Comparison of ENCODE assay signal across 18 cellular contexts in the genomic region with DNA sequence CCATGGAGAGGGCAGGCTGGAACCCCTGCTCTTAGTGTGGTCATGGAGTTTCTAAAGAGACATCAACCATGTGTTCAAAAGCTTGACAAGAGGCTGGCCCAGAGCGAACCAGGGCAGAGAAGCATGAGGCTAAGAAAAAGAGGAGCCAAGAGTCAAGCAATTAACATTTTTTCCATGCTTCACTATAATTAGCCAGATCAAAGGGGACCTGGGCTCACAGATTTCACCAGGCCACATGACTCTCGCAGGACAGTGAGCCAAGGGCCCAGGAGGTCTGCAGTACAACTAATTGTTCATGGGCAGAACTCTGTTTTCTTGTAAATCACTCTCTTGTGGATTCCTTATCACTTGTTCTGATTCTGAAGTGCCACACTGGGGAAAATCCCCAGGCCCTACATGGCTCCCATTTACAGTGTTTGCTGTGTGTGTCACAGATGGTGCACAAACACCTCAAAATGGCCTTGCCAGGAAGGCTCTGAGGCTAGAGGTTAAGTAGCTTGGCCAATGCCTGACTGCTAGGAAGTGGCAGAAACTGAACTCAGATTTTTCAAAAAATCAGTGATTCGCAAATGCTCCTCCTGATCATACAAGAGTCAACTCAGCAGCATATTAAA.
DNase-seq lines count a peak whose midpoint lies in the region; ATAC-seq and TF ChIP-seq lines count a peak whose summit lies in the region.
"Had no signal": no experiment of that assay in that cellular context is flagged by ENCODE, and none has a peak within 500 bp of the region (broad histone marks: within the 10 kb centered on the region; RNA-seq: fewer than 3 reads in every experiment).

No MANE protein-coding gene starts in this region.

- H3K27me3 Mint-ChIP-seq in neural progenitor cell (ENCODE audit: insufficient read depth, low read depth), result no peaks in the 10 kb centered on the region
- H3K27me3 Mint-ChIP-seq: CD4-positive, alpha-beta T cell had no signal

- peak overlapping the region; percentile 55 for H3K27ac Mint-ChIP-seq in neural progenitor cell
- H3K27ac Mint-ChIP-seq: CD4-positive, alpha-beta T cell; effector memory CD8-positive, alpha-beta T cell; immature natural killer cell had no signal

- no peak overlapping the region for H3K4me2 ChIP-seq in neural progenitor cell

- H3K36me3 ChIP-seq in Panc1 (ENCODE audit: control insufficient read depth, insufficient read depth, low read length) (no peaks in the 10 kb centered on the region), neural progenitor cell (no peaks in the 10 kb centered on the region)
- H3K36me3 ChIP-seq: brain microvascular endothelial cell had no signal

- no peak overlapping the region for H3K4me3 ChIP-seq in Panc1 (ENCODE audit: low read depth in 2 of 2, low read length in 2 of 2)
- H3K4me3 ChIP-seq in neural progenitor cell, result no peak overlapping the region

- intact Hi-C loops in Panc1 (cut with micrococcal nuclease; ENCODE audit: unreplicated experiment) (loop anchor here (10.0 kb wide), 1 partner anchor 103 kb away; the partner anchor contains the start of gene LHFPL6), cardiac septum (cut with DNase I) (no loop called here)

- peaks cover 56% of the 10 kb centered on the region for H3K4me1 Mint-ChIP-seq in neural progenitor cell
- H3K4me1 Mint-ChIP-seq: immature natural killer cell had no signal

- in situ Hi-C loops in Panc1 (cut with HindIII; ENCODE audit: low pct_unique_long_range_greater_than_20kb, low sequenced_read_pairs), result no loop called here

- no peak overlapping the region for H3K4me3 Mint-ChIP-seq in neural progenitor cell
- H3K4me3 Mint-ChIP-seq: CD4-positive, alpha-beta T cell; effector memory CD8-positive, alpha-beta T cell; immature natural killer cell had no signal

- no peaks in the 10 kb centered on the region for H3K27me3 ChIP-seq in Panc1 (ENCODE audit: control insufficient read depth, insufficient read depth, low read length)
- no peaks in the 10 kb centered on the region for H3K27me3 ChIP-seq in neural progenitor cell
- H3K27me3 ChIP-seq: brain microvascular endothelial cell had no signal

- H3K4me1 ChIP-seq in Panc1 (ENCODE audit: control insufficient read depth, insufficient read depth, low read length) (peaks cover 13% of the 10 kb centered on the region), neural progenitor cell (peaks cover 29% of the 10 kb centered on the region)

- no peak overlapping the region for H3K9ac ChIP-seq in neural progenitor cell

- TF ChIP-seq CTCF in Panc1 (IDR thresholded peaks at IDR 0.05) (no peak), neural progenitor cell (IDR thresholded peaks at IDR 0.05) (no peak), RWPE1 (conservative IDR thresholded peaks at IDR 0.05; ENCODE audit: low read depth) (no peak)

- POLR2A ChIA-PET in Panc1 (lab: Charles Lee), result no interaction called here
- POLR2A ChIA-PET in RWPE1 (lab: Yijun Ruan, JAX; ENCODE audit: low non-redundant PET), result no interaction called here

- no peak for DNase-seq in Panc1 (ENCODE audit: low read depth, low spot score)
- DNase-seq in cardiac septum (ENCODE audit: low spot score), result peak; percentile 88
- DNase-seq in neural progenitor cell (ENCODE audit: low spot score), result peak; percentile 53
- no peak for DNase-seq in NCI-H1930 (lab: John Stamatoyannopoulos, UW)
- no peak for DNase-seq in activated T-cell treated with anti-CD3 and anti-CD28 coated beads, Interleukin-2, amount 50 U/mL, for 48 hours
- DNase-seq in NCI-H2107 (lab: John Stamatoyannopoulos, UW), result no peak
- no peak for DNase-seq in RWPE1 (ENCODE audit: low spot score)
- DNase-seq: activated effector memory CD4-positive, alpha-beta T cell treated with anti-CD3 and anti-CD28 coated beads, Interleukin-2, amount 50 U/mL, for 16 hours; brain microvascular endothelial cell; CD4-positive, alpha-beta T cell; effector memory CD8-positive, alpha-beta T cell; foreskin melanocyte; H7; immature natural killer cell; NCI-H2081 treated with DMSO at 0.1 percent for 48 hours; retina had no signal

- peak overlapping the region; percentile 67 for H2AFZ ChIP-seq in neural progenitor cell (replicated peaks)

- peaks cover 17% of the 10 kb centered on the region for H3K36me3 Mint-ChIP-seq in neural progenitor cell
- H3K36me3 Mint-ChIP-seq: immature natural killer cell had no signal

- peaks cover 6% of the 10 kb centered on the region for H4K20me1 ChIP-seq in neural progenitor cell (ENCODE audit: low read depth)

- BruUV-seq in Panc1 (replicated peaks; lab: Mats Ljungman, UMichigan), result no TSS peak

- ATAC-seq in GM18868 (IDR thresholded peaks at IDR 0.05; ENCODE audit: unreplicated experiment) (peak; percentile 47), Panc1 (peak; percentile 72)
- ATAC-seq: effector memory CD8-positive, alpha-beta T cell; SK-N-SH treated with all-trans-retinoic acid at 6 μM for 48 hours had no signal

- H3K9me3 ChIP-seq in Panc1 (ENCODE audit: control insufficient read depth, insufficient read depth, low read depth, low read length) (no peaks in the 10 kb centered on the region), neural progenitor cell (ENCODE audit: low read depth) (no peaks in the 10 kb centered on the region)

- peaks cover 32% of the 10 kb centered on the region for H3F3A ChIP-seq in neural progenitor cell (ENCODE audit: low read depth)

- H3K79me2 ChIP-seq in neural progenitor cell (ENCODE audit: low read depth), result no peaks in the 10 kb centered on the region

- H3K27ac ChIP-seq in Panc1 (ENCODE audit: low read length) (no peak overlapping the region), neural progenitor cell (no peak overlapping the region), RWPE1 (no peak overlapping the region)
- H3K27ac ChIP-seq: brain microvascular endothelial cell had no signal

- CTCF ChIA-PET in Panc1 (lab: Charles Lee) (no interaction called here), RWPE1 (lab: Yijun Ruan, JAX) (interaction anchor here (0.6 kb wide), 2 partner anchors 15 to 1268 kb away, joined by 4 to 5 read pairs; no protein-coding TSS in a partner anchor)

- peaks cover 4% of the 10 kb centered on the region for H3K9me3 Mint-ChIP-seq in neural progenitor cell
- H3K9me3 Mint-ChIP-seq: CD4-positive, alpha-beta T cell; effector memory CD8-positive, alpha-beta T cell had no signal

Comparison
In these comparisons a context has a peak if more than half of its experiments do, and no peak if none do; other contexts are left out.
1. DNase-seq: peak in cardiac septum (single experiment) and neural progenitor cell (single experiment); none in Panc1 (single experiment), NCI-H1930 (0 of 2), activated T-cell treated with anti-CD3 and anti-CD28 coated beads, Interleukin-2, amount 50 U/mL, for 48 hours (0 of 2), NCI-H2107 (single experiment) and RWPE1 (single experiment).